In genomic region chr4:6608758-6609414, GRCh38 we compare ENCODE assay signal across 13 cellular contexts. TPM values are rescaled to one million over a fixed set of nuclear protein-coding genes. Genes with fewer than 3 reads are reported as not detected.
A peak's percentile ranks its signal among the peaks of the same experiment; 100 is the strongest.
DNase-seq lines count a peak whose midpoint lies in the region; ATAC-seq and TF ChIP-seq lines count a peak whose summit lies in the region.
"Had no signal": no experiment of that assay in that cellular context is flagged by ENCODE, and none has a peak within 500 bp of the region (broad histone marks: within the 10 kb centered on the region; RNA-seq: fewer than 3 reads in every experiment).

No MANE protein-coding gene starts in this region.

- POLR2A ChIA-PET in CD8-positive, alpha-beta T cell (lab: Charles Lee): no interaction called here

- H3K4me3 ChIP-seq in CD8-positive, alpha-beta T cell (ENCODE audit: low read depth, low read length): no peak overlapping the region
- no peak overlapping the region for H3K4me3 ChIP-seq in NT2/D1 (ENCODE audit: insufficient read length, low read depth)
- no peak overlapping the region for H3K4me3 ChIP-seq in choroid plexus epithelial cell (ENCODE audit: low read depth, low read length)
- no peak overlapping the region for H3K4me3 ChIP-seq in mesendoderm (ENCODE audit: low read length)
- H3K4me3 ChIP-seq: hepatocyte had no signal

- H3K27ac ChIP-seq in CD8-positive, alpha-beta T cell (ENCODE audit: low read depth, low read length): no peak overlapping the region
- H3K27ac ChIP-seq in mesendoderm (ENCODE audit: low read depth, low read length): no peak overlapping the region
- H3K27ac ChIP-seq: hepatocyte had no signal

- no peak overlapping the region for H3K23ac ChIP-seq in mesendoderm (ENCODE audit: low read length)

- no CpG with 5 or more reads among the region's 28 CpGs for WGBS in mesendoderm (ENCODE audit: extremely low coverage, insufficient coverage, low lambda C conversion rate)

- H3K27me3 ChIP-seq in CD8-positive, alpha-beta T cell (ENCODE audit: insufficient read depth, low read length): no peaks in the 10 kb centered on the region
- H3K27me3 ChIP-seq in NT2/D1 (ENCODE audit: insufficient read depth, insufficient read length) (no peaks in the 10 kb centered on the region), mesendoderm (ENCODE audit: insufficient read depth, low read length, poor library complexity) (no peaks in the 10 kb centered on the region)
- H3K27me3 ChIP-seq: hepatocyte had no signal

- H2BK5ac ChIP-seq in mesendoderm (ENCODE audit: low read length): no peak overlapping the region

- H3K4me1 Mint-ChIP-seq in CD8-positive, alpha-beta T cell (ENCODE audit: low read depth): peaks cover 3% of the 10 kb centered on the region
- H3K4me1 Mint-ChIP-seq: brain had no signal

- no peaks in the 10 kb centered on the region for H3K9me3 ChIP-seq in CD8-positive, alpha-beta T cell (ENCODE audit: low read length)
- peaks cover 13% of the 10 kb centered on the region for H3K9me3 ChIP-seq in NT2/D1 (ENCODE audit: insufficient read depth, low read length)

- H4K5ac ChIP-seq in mesendoderm (ENCODE audit: low read length): no peak overlapping the region

- H3K79me1 ChIP-seq in mesendoderm (ENCODE audit: low read length): no peaks in the 10 kb centered on the region

- peak in 1 of 7 experiments; percentile 41 for DNase-seq in CD8-positive, alpha-beta T cell
- no peak for DNase-seq in NT2/D1 (ENCODE audit: low read depth, low spot score)
- peak; percentile 26 for DNase-seq in choroid plexus epithelial cell (ENCODE audit: low read depth)
- peak; percentile 60 for DNase-seq in mesendoderm
- no peak for DNase-seq in medulla oblongata (ENCODE audit: extremely low spot score)
- DNase-seq in epidermal melanocyte (ENCODE audit: insufficient read length, low spot score): no peak
- DNase-seq: stimulated activated CD4-positive, alpha-beta T cell treated with anti-CD3 and anti-CD28 coated beads, Interleukin-4, amount 100 ng/mL, for 1 hour had no signal

- CTCF ChIA-PET in CD8-positive, alpha-beta T cell (lab: Charles Lee): interaction anchor here (1.4 kb wide), 1 partner anchor 264 kb away, joined by 5 read pairs; no protein-coding TSS in a partner anchor

- H3K36me3 ChIP-seq in CD8-positive, alpha-beta T cell (ENCODE audit: insufficient read depth, low read length): peaks cover 52% of the 10 kb centered on the region
- H3K36me3 ChIP-seq in NT2/D1 (ENCODE audit: insufficient read depth, insufficient read length, low read length) (peaks cover 29% of the 10 kb centered on the region), mesendoderm (ENCODE audit: control insufficient read depth, insufficient read depth, low read length) (peaks cover 2% of the 10 kb centered on the region)

- H2AK5ac ChIP-seq in mesendoderm (ENCODE audit: low read length): no peak overlapping the region

- no peak overlapping the region for H3K56ac ChIP-seq in mesendoderm (ENCODE audit: low read length)

- ATAC-seq in CD8-positive, alpha-beta T cell: peak; percentile 46
- ATAC-seq in HG03175 (IDR thresholded peaks at IDR 0.05; ENCODE audit: unreplicated experiment) (no peak), HG02642 (IDR thresholded peaks at IDR 0.05; ENCODE audit: poor library complexity, unreplicated experiment) (no peak)

- H3K9ac ChIP-seq in NT2/D1 (ENCODE audit: insufficient read length, low read depth) (peak overlapping the region; percentile 6), mesendoderm (ENCODE audit: low read length) (no peak overlapping the region)

- no peak overlapping the region for H3K18ac ChIP-seq in mesendoderm (ENCODE audit: low read length)

- H2BK15ac ChIP-seq in mesendoderm (replicated peaks; ENCODE audit: low read depth): no peak overlapping the region

- H3K9me3 Mint-ChIP-seq in CD8-positive, alpha-beta T cell: peaks cover 3% of the 10 kb centered on the region
- H3K9me3 Mint-ChIP-seq: stimulated activated naive CD8-positive, alpha-beta T cell treated with anti-CD3 and anti-CD28 coated beads, Interleukin-15, Interleukin-2, amounts not matched to agents 100 ng/mL and 50 ng/mL, for 24 hours had no signal

- H2BK120ac ChIP-seq in mesendoderm (ENCODE audit: low read depth, low read length): no peak overlapping the region

- no peak for TF ChIP-seq CTCF in CD8-positive, alpha-beta T cell (IDR thresholded peaks at IDR 0.05)
- TF ChIP-seq CTCF in choroid plexus epithelial cell (conservative IDR thresholded peaks at IDR 0.05; ENCODE audit: low read depth, low read length): peak; percentile 38

- no peaks in the 10 kb centered on the region for H3K4me1 ChIP-seq in CD8-positive, alpha-beta T cell (ENCODE audit: insufficient read depth, low read length)
- H3K4me1 ChIP-seq in NT2/D1 (ENCODE audit: insufficient read depth, insufficient read length) (peaks cover 2% of the 10 kb centered on the region), mesendoderm (ENCODE audit: control insufficient read depth, low read depth, low read length) (no peaks in the 10 kb centered on the region)

- H3K4ac ChIP-seq in mesendoderm (ENCODE audit: low read depth, low read length): no peak overlapping the region

- H3K36me3 Mint-ChIP-seq in CD8-positive, alpha-beta T cell: peaks cover 95% of the 10 kb centered on the region

- H3K27me3 Mint-ChIP-seq in CD8-positive, alpha-beta T cell (ENCODE audit: low read depth): no peaks in the 10 kb centered on the region
- H3K27me3 Mint-ChIP-seq: B cell; stimulated activated naive CD8-positive, alpha-beta T cell treated with anti-CD3 and anti-CD28 coated beads, Interleukin-15, Interleukin-2, amounts not matched to agents 100 ng/mL and 50 ng/mL, for 24 hours had no signal

- intact Hi-C loops in CD8-positive, alpha-beta T cell (cut with DNase I, micrococcal nuclease): no loop called here

- no peak overlapping the region for H3K4me3 Mint-ChIP-seq in CD8-positive, alpha-beta T cell
- H3K4me3 Mint-ChIP-seq: B cell; brain; stimulated activated naive CD8-positive, alpha-beta T cell treated with anti-CD3 and anti-CD28 coated beads, Interleukin-15, Interleukin-2, amounts not matched to agents 100 ng/mL and 50 ng/mL, for 24 hours had no signal

- H3K79me2 ChIP-seq in mesendoderm (ENCODE audit: control insufficient read depth, insufficient read depth, low read length): no peaks in the 10 kb centered on the region
- H3K79me2 ChIP-seq: hepatocyte had no signal

- H4K8ac ChIP-seq in mesendoderm (ENCODE audit: low read depth, low read length): no peak overlapping the region

- H3K4me2 ChIP-seq in mesendoderm (ENCODE audit: low read length): no peak overlapping the region
- H3K4me2 ChIP-seq: hepatocyte had no signal

- H3K27ac Mint-ChIP-seq in CD8-positive, alpha-beta T cell: peak overlapping the region; percentile 52
- H3K27ac Mint-ChIP-seq: B cell; brain; stimulated activated naive CD8-positive, alpha-beta T cell treated with anti-CD3 and anti-CD28 coated beads, Interleukin-15, Interleukin-2, amounts not matched to agents 100 ng/mL and 50 ng/mL, for 24 hours had no signal

RNA-seq across cellular contexts. Expression of gene MRFAP1, which starts 31.6 kb away (rescaled TPM):
- 100 to 1,000 TPM; 177 to 183 TPM for total RNA-seq in CD8-positive, alpha-beta T cell
- 311 TPM for polyA plus RNA-seq in mesendoderm (2013, experiment 1 of 2)
- polyA plus RNA-seq in mesendoderm (2013, experiment 2 of 2): 301 TPM

RNA-seq across cellular contexts. Expression of gene MAN2B2, which starts 33.9 kb away (rescaled TPM):
- 10 to 100 TPM; 26.4 to 26.7 TPM for total RNA-seq in CD8-positive, alpha-beta T cell
- polyA plus RNA-seq in mesendoderm (2013, experiment 1 of 2): 1.3 TPM
- 1.3 TPM for polyA plus RNA-seq in mesendoderm (2013, experiment 2 of 2)

Comparison
In these comparisons a context has a peak if more than half of its experiments do, and no peak if none do; other contexts are left out.
1. DNase-seq: peak in choroid plexus epithelial cell (single experiment) and mesendoderm (single experiment); none in NT2/D1 (single experiment), medulla oblongata (single experiment) and epidermal melanocyte (single experiment).